ENCODE assay signal across 11 cellular contexts in the genomic region with DNA sequence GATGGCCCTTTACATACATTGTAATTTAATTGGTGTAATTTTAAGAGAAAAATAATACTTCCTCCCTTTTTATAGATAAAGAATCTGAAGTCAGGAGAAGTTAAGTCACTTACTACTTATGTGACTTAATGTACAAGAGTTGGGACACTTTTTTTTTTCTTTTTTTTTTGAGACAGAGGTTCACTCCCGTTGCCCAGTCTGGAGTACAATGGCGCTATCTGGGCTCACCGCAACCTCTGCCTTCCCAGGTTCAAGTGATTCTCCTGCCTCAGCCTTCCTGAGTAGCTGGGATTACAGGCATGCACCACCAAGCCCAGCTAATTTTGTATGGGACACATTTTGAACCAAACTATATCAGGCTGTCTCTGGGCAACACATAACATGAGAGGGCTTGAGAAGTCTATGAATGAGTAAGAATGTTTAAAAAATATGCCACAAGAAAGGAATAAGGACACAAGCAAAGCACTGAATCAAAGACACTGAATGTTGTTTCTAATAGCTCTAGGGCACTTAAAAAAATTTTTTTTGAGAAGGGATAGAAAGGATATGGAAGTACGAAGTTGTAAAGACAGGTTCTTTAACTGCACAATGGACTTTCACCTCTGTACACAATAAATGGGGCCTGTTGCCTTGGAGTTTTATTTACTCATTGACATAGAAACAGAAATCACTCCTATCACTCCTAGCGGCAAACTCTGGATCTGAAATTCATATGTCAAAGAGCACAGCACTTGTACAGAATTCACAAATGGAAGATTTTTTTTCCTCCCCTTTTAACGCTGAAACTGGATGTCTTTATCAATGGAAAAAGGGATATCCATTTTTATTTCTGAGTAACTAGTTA. TPM values are rescaled to one million over a fixed set of nuclear protein-coding genes. Genes with fewer than 3 reads are reported as not detected.
A peak's percentile ranks its signal among the peaks of the same experiment; 100 is the strongest.
DNase-seq lines count a peak whose midpoint lies in the region; ATAC-seq, FAIRE-seq and TF ChIP-seq lines count a peak whose summit lies in the region.
"Had no signal": no experiment of that assay in that cellular context is flagged by ENCODE, and none has a peak within 500 bp of the region (broad histone marks: within the 10 kb centered on the region; RNA-seq: fewer than 3 reads in every experiment).

No MANE protein-coding gene starts in this region.

- H3K9me3 ChIP-seq in lower lobe of right lung: no peaks in the 10 kb centered on the region
- H3K9me3 ChIP-seq: thoracic aorta had no signal

- no peak for FAIRE-seq in bronchial epithelial cell (lab: Jason Lieb, UNC)
- FAIRE-seq: D721Med had no signal

- H3K4me1 ChIP-seq in lower lobe of right lung: peaks cover 49% of the 10 kb centered on the region

- H3K4me1 Mint-ChIP-seq in stimulated activated naive CD8-positive, alpha-beta T cell treated with anti-CD3 and anti-CD28 coated beads, Interleukin-15, Interleukin-2, amounts not matched to agents 100 ng/mL and 50 ng/mL, for 24 hours (ENCODE audit: low read depth): peaks cover 62% of the 10 kb centered on the region
- H3K4me1 Mint-ChIP-seq in stimulated activated naive CD8-positive, alpha-beta T cell treated with anti-CD3 and anti-CD28 coated beads, Interleukin-15, amount 100 ng/mL, for 72 hours: peaks cover 44% of the 10 kb centered on the region

- H3K36me3 ChIP-seq in bronchial epithelial cell (ENCODE audit: control insufficient read depth, insufficient read depth, low read length) (no peaks in the 10 kb centered on the region), lower lobe of right lung (no peaks in the 10 kb centered on the region)
- H3K36me3 ChIP-seq: thoracic aorta had no signal

- ATAC-seq in stimulated activated naive CD8-positive, alpha-beta T cell treated with anti-CD3 and anti-CD28 coated beads, Interleukin-15, amount 100 ng/mL, for 72 hours: no peak
- ATAC-seq in lower lobe of right lung: peak; percentile 39 to 61

- peaks cover 7% of the 10 kb centered on the region for H3K36me3 Mint-ChIP-seq in stimulated activated naive CD8-positive, alpha-beta T cell treated with anti-CD3 and anti-CD28 coated beads, Interleukin-15, Interleukin-2, amounts not matched to agents 100 ng/mL and 50 ng/mL, for 24 hours (ENCODE audit: low read depth)

- H3K27me3 ChIP-seq in bronchial epithelial cell (ENCODE audit: control insufficient read depth, insufficient read depth, low read length) (no peaks in the 10 kb centered on the region), lower lobe of right lung (ENCODE audit: low read depth) (no peaks in the 10 kb centered on the region)

- TF ChIP-seq CTCF in bronchial epithelial cell (IDR thresholded peaks at IDR 0.05; ENCODE audit: insufficient read depth, low read length, severe bottlenecking) (peak; percentile 18), lower lobe of right lung (IDR thresholded peaks at IDR 0.05) (peak; percentile 11), GM10266 (IDR thresholded peaks at IDR 0.05; ENCODE audit: control insufficient read depth, insufficient read depth, low read depth, missing control alignments) (no peak)

- peak overlapping the region; percentile 58 for H3K27ac Mint-ChIP-seq in stimulated activated naive CD8-positive, alpha-beta T cell treated with anti-CD3 and anti-CD28 coated beads, Interleukin-15, Interleukin-2, amounts not matched to agents 100 ng/mL and 50 ng/mL, for 24 hours
- H3K27ac Mint-ChIP-seq in stimulated activated naive CD8-positive, alpha-beta T cell treated with anti-CD3 and anti-CD28 coated beads, Interleukin-15, amount 100 ng/mL, for 72 hours: no peak overlapping the region

- H3K4me3 ChIP-seq in bronchial epithelial cell (ENCODE audit: low read depth, low read length) (no peak overlapping the region), lower lobe of right lung (no peak overlapping the region)
- H3K4me3 ChIP-seq: thoracic aorta had no signal

- no peaks in the 10 kb centered on the region for H3K9me3 Mint-ChIP-seq in stimulated activated naive CD8-positive, alpha-beta T cell treated with anti-CD3 and anti-CD28 coated beads, Interleukin-15, Interleukin-2, amounts not matched to agents 100 ng/mL and 50 ng/mL, for 24 hours
- H3K9me3 Mint-ChIP-seq in stimulated activated naive CD8-positive, alpha-beta T cell treated with anti-CD3 and anti-CD28 coated beads, Interleukin-15, amount 100 ng/mL, for 72 hours: no peaks in the 10 kb centered on the region

- no peak for DNase-seq in stimulated activated naive CD8-positive, alpha-beta T cell treated with anti-CD3 and anti-CD28 coated beads, Interleukin-15, amount 100 ng/mL, for 72 hours
- DNase-seq in bronchial epithelial cell (ENCODE audit: low read depth): peak; percentile 46
- DNase-seq in lower lobe of right lung: no peak
- DNase-seq in GM10266 (ENCODE audit: extremely low spot score): no peak
- no peak for DNase-seq in NCI-H2107 (lab: John Stamatoyannopoulos, UW)
- no peak for DNase-seq in NCI-H1930 (lab: John Stamatoyannopoulos, UW)
- no peak for DNase-seq in activated CD8-positive, alpha-beta memory T cell treated with anti-CD3 and anti-CD28 coated beads for 24 hours
- DNase-seq: T-helper 9 cell had no signal

- H3K4me3 Mint-ChIP-seq in stimulated activated naive CD8-positive, alpha-beta T cell treated with anti-CD3 and anti-CD28 coated beads, Interleukin-15, Interleukin-2, amounts not matched to agents 100 ng/mL and 50 ng/mL, for 24 hours: no peak overlapping the region
- no peak overlapping the region for H3K4me3 Mint-ChIP-seq in stimulated activated naive CD8-positive, alpha-beta T cell treated with anti-CD3 and anti-CD28 coated beads, Interleukin-15, amount 100 ng/mL, for 72 hours

- H3K27me3 Mint-ChIP-seq in stimulated activated naive CD8-positive, alpha-beta T cell treated with anti-CD3 and anti-CD28 coated beads, Interleukin-15, Interleukin-2, amounts not matched to agents 100 ng/mL and 50 ng/mL, for 24 hours: no peaks in the 10 kb centered on the region
- H3K27me3 Mint-ChIP-seq in stimulated activated naive CD8-positive, alpha-beta T cell treated with anti-CD3 and anti-CD28 coated beads, Interleukin-15, amount 100 ng/mL, for 72 hours: no peaks in the 10 kb centered on the region

- intact Hi-C loops in lower lobe of right lung (cut with DNase I): no loop called here

- H3K27ac ChIP-seq in lower lobe of right lung: peak overlapping the region; percentile 33
- H3K27ac ChIP-seq: thoracic aorta had no signal

RNA-seq across cellular contexts. Expression of a gene that starts 18.5 kb away (rescaled TPM):
- total RNA-seq in bronchial epithelial cell (22.4 and 49.8 TPM in 2 replicates), lower lobe of right lung (30.3 TPM)
